Comparison of ENCODE assay signal across 33 cellular contexts in genomic region chr4:169909897-169910296, GRCh38.
"Had no signal": no experiment of that assay in that cellular context is flagged by ENCODE, and none has a peak within 500 bp of the region (broad histone marks: within the 10 kb centered on the region; RNA-seq: fewer than 3 reads in every experiment).

No MANE protein-coding gene starts in this region.

- H3K4me3 ChIP-seq: coronary artery, dorsolateral prefrontal cortex had no signal

- H3K27me3 Mint-ChIP-seq: central memory CD8-positive, alpha-beta T cell had no signal

- H3K9me3 Mint-ChIP-seq: activated CD8-positive, alpha-beta T cell treated with anti-CD3 and anti-CD28 coated beads for 36 hours; activated T-cell treated with anti-CD3 and anti-CD28 coated beads, Interleukin-2, amount 50 U/mL, for 4 hours; activated T-helper 17 cell treated with anti-CD3 and anti-CD28 coated beads, Interleukin-2, amount 50 U/mL, for 72 hours; central memory CD8-positive, alpha-beta T cell; dendritic cell treated with granulocyte-macrophage colony-stimulating factor and Interleukin-4, amounts not matched to agents 40 ng/mL and 50 ng/mL, for 4 days; T-helper 2 cell treated with Interferon-gamma antibody and Interleukin-4, amounts not matched to agents 5 μg/mL and 100 μg/mL, for 36 hours had no signal

- DNase-seq: activated B cell treated with CpG ODN at 0.5 μM for 24 hours; activated CD4-positive, alpha-beta T cell treated with anti-CD3 and anti-CD28 coated beads for 48 hours; activated CD4-positive, alpha-beta T cell treated with anti-CD3 and anti-CD28 coated beads, Interleukin-2, amount 50 U/mL, for 1 hour; activated CD4-positive, alpha-beta T cell treated with anti-CD3 and anti-CD28 coated beads, Interleukin-2, amount 50 U/mL, for 48 hours; activated CD8-positive, alpha-beta memory T cell treated with anti-CD3 and anti-CD28 coated beads for 24 hours; activated CD8-positive, alpha-beta T cell treated with anti-CD3 and anti-CD28 coated beads for 36 hours; activated effector memory CD4-positive, alpha-beta T cell treated with Interleukin-2 at 50 U/mL for 16 hours; activated gamma-delta T cell treated with Interleukin-2 at 50 U/mL for 16 hours; activated naive CD4-positive, alpha-beta T cell treated with anti-CD3 and anti-CD28 coated beads, Interleukin-2, amount 50 U/mL, for 16 hours; activated naive CD4-positive, alpha-beta T cell treated with Interleukin-2 at 50 U/mL for 16 hours; activated T-cell treated with anti-CD3 and anti-CD28 coated beads, Interleukin-2, amount 50 U/mL, for 4 hours; amniotic stem cell; anterior cingulate cortex; brain microvascular endothelial cell; dorsolateral prefrontal cortex; effector memory CD4-positive, alpha-beta T cell; endodermal cell; foreskin fibroblast; T-helper 1 cell; T-helper 17 cell; T1000; WERI-Rb-1 had no signal

- ATAC-seq: activated CD4-positive, CD25-positive, alpha-beta regulatory T cell treated with anti-CD3 and anti-CD28 coated beads, Interleukin-2, amount 50 U/mL, for 24 hours; activated CD8-positive, alpha-beta T cell treated with anti-CD3 and anti-CD28 coated beads for 36 hours; activated T-cell treated with anti-CD3 and anti-CD28 coated beads, Interleukin-2, amount 50 U/mL, for 4 hours; activated T-helper 17 cell treated with anti-CD3 and anti-CD28 coated beads, Interleukin-2, amount 50 U/mL, for 72 hours; esophagus mucosa; T-helper 17 cell had no signal

- H3K27me3 ChIP-seq: brain microvascular endothelial cell, dorsolateral prefrontal cortex had no signal

- H3K4me3 Mint-ChIP-seq: activated B cell treated with CpG ODN at 0.5 μM for 24 hours; activated CD8-positive, alpha-beta T cell treated with anti-CD3 and anti-CD28 coated beads for 36 hours; activated naive CD8-positive, alpha-beta T cell; activated T-cell treated with anti-CD3 and anti-CD28 coated beads, Interleukin-2, amount 50 U/mL, for 4 hours; activated T-helper 17 cell treated with anti-CD3 and anti-CD28 coated beads, Interleukin-2, amount 50 U/mL, for 72 hours; central memory CD8-positive, alpha-beta T cell; dendritic cell treated with granulocyte-macrophage colony-stimulating factor and Interleukin-4, amounts not matched to agents 40 ng/mL and 50 ng/mL, for 4 days; endodermal cell; T-helper 17 cell; T-helper 2 cell treated with Interferon-gamma antibody and Interleukin-4, amounts not matched to agents 5 μg/mL and 100 μg/mL, for 36 hours had no signal

- H3K36me3 Mint-ChIP-seq: activated naive CD8-positive, alpha-beta T cell had no signal

- FAIRE-seq: astrocyte, bronchial epithelial cell, frontal cortex had no signal

- H3K27ac Mint-ChIP-seq: activated B cell treated with CpG ODN at 0.5 μM for 24 hours; activated CD8-positive, alpha-beta T cell treated with anti-CD3 and anti-CD28 coated beads for 36 hours; activated naive CD8-positive, alpha-beta T cell; activated T-helper 17 cell treated with anti-CD3 and anti-CD28 coated beads, Interleukin-2, amount 50 U/mL, for 72 hours; dendritic cell treated with granulocyte-macrophage colony-stimulating factor and Interleukin-4, amounts not matched to agents 40 ng/mL and 50 ng/mL, for 4 days; T-helper 17 cell; T-helper 2 cell treated with Interferon-gamma antibody and Interleukin-4, amounts not matched to agents 5 μg/mL and 100 μg/mL, for 36 hours had no signal

- H3K36me3 ChIP-seq: brain microvascular endothelial cell, WERI-Rb-1 had no signal

- H3K4me1 Mint-ChIP-seq: activated B cell treated with CpG ODN at 0.5 μM for 24 hours; activated T-helper 17 cell treated with anti-CD3 and anti-CD28 coated beads, Interleukin-2, amount 50 U/mL, for 72 hours; central memory CD8-positive, alpha-beta T cell had no signal

- H3K27ac ChIP-seq: brain microvascular endothelial cell, coronary artery, dorsolateral prefrontal cortex, WERI-Rb-1 had no signal
